8 cellular contexts compared by ENCODE assay signal in the genomic region with DNA sequence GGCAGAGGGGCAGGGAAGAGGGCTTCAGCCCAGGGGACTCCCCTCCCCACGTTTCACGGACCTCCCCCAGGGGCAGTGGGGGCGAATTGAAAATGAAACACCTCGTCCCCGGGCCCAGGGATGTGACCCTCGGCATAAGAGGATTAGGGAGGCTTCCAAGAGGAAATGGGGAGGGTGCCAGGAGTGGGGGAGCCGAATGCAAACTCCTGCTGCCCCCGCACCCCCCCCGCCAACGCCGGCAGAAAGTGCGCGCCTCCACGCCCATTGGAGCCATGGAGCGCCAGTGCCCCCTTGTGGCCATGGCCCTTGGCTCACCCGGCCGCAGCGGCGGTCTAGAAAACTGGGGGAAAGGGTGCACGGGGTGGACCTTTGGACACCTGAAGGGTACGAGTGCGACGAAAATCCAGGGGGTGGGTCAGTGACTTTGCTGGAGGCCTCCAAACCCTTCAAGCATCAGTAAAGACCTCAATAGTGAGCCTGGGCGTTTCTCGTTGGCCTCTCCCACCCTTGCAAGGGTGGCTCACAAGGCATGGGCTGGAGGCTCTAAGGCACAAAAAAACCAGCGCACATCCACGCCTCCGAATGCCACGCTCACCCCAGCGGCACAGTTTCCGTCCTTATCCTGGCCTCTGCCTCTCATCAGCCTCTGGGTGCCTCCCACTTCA.
DNase-seq lines count a peak whose midpoint lies in the region; TF ChIP-seq lines count a peak whose summit lies in the region.

No MANE protein-coding gene starts in this region.

- dilution Hi-C loops in mammary epithelial cell (cut with HindIII; ENCODE audit: low sequenced_read_pairs) = no loop called here

- CTCF ChIA-PET in mammary epithelial cell (lab: Charles Lee; ENCODE audit: low non-redundant PET) = no interaction called here

- H3K27ac ChIP-seq in VCaP = peak overlapping the region; percentile 18; the same call in 1 of the 2 replicates
- no peak overlapping the region for H3K27ac ChIP-seq in mammary epithelial cell (ENCODE audit: insufficient read depth, low read depth, low read length)

- H4K20me1 ChIP-seq in mammary epithelial cell (ENCODE audit: insufficient read depth, low read length) = no peaks in the 10 kb centered on the region

- peaks cover 6% of the 10 kb centered on the region for H3K4me1 ChIP-seq in mammary epithelial cell (ENCODE audit: insufficient read depth, low read length)

- DNase-seq in NCI-H748 (lab: John Stamatoyannopoulos, UW; ENCODE audit: unreplicated experiment) (peak; percentile 27), NCI-H748 treated with DMSO at 0.1 percent for 48 hours (lab: John Stamatoyannopoulos, UW) (no peak), HuH-7.5 (ENCODE audit: low spot score) (peak; percentile 41), mammary epithelial cell (peak; percentile 9), iris pigment epithelial cell (ENCODE audit: low read depth) (peak; percentile 8), SKM-1 treated with dmso at 0.1 percent for 144 hours (lab: John Stamatoyannopoulos, UW; ENCODE audit: unreplicated experiment) (no peak)
- DNase-seq in stimulated activated CD4-positive, alpha-beta T cell treated with anti-CD3 and anti-CD28 coated beads, Interleukin-15, amount 100 ng/mL, for 48 hours (ENCODE audit: low read depth in 2 of 2) = peak; percentile 4 to 45

- H3K79me2 ChIP-seq in mammary epithelial cell (ENCODE audit: insufficient read depth, low read length) = no peaks in the 10 kb centered on the region

- peak overlapping the region; percentile 66 for H3K4me2 ChIP-seq in mammary epithelial cell (ENCODE audit: insufficient read depth, low read depth, low read length)

- H3K36me3 ChIP-seq in mammary epithelial cell (ENCODE audit: insufficient read depth, low read length) = no peaks in the 10 kb centered on the region

- peak overlapping the region in 1 of 3 experiments; percentile 43 for H3K4me3 ChIP-seq in mammary epithelial cell (replicated peaks in 1 of 3; ENCODE audit: insufficient read depth in 1 of 3, low read depth in 2 of 3, low read length in 3 of 3)

- no TSS peak for BruUV-seq in mammary epithelial cell (replicated peaks; lab: Mats Ljungman, UMichigan)

- no peaks in the 10 kb centered on the region for H3K27me3 ChIP-seq in mammary epithelial cell (ENCODE audit: insufficient read depth, low read length)

- peak overlapping the region; percentile 84 for H2AFZ ChIP-seq in mammary epithelial cell (ENCODE audit: low read depth, low read length)

- intact Hi-C loops in mammary epithelial cell (cut with micrococcal nuclease) = loop anchor here (1.0 to 5.0 kb wide), 8 partner anchors 64 to 775 kb away; no protein-coding TSS in a partner anchor

- no peaks in the 10 kb centered on the region for H3K9me3 ChIP-seq in mammary epithelial cell (replicated peaks; ENCODE audit: insufficient read depth, low read length)

- H3K9ac ChIP-seq in mammary epithelial cell (ENCODE audit: insufficient read depth, low read length) = no peak overlapping the region

- in situ Hi-C loops in mammary epithelial cell (cut with MboI; ENCODE audit: low sequenced_read_pairs in 2 of 2) = loop anchor here in 1 of 2 donors (10.0 kb wide), 1 partner anchor 461 kb away; the partner anchor contains the start of gene EFNB1

- TF ChIP-seq CTCF in VCaP (conservative IDR thresholded peaks at IDR 0.05) = peak; percentile 92
- peak; percentile 45 to 82 for TF ChIP-seq CTCF in mammary epithelial cell (conservative IDR thresholded peaks at IDR 0.05 in 1 of 2, IDR thresholded peaks at IDR 0.05 in 1 of 2; ENCODE audit: extremely low read depth in 1 of 2, insufficient read depth in 1 of 2, low read depth in 1 of 2, low read length in 2 of 2)

- 21% methylated on average over 17 of the region's 31 CpGs for WGBS in mammary epithelial cell (ENCODE audit: low coverage, missing lambda C conversion rate)

Comparison
In these comparisons a context has a peak if more than half of its experiments do, and no peak if none do; other contexts are left out.
1. DNase-seq: peak in NCI-H748 (single experiment), HuH-7.5 (single experiment), mammary epithelial cell (single experiment), iris pigment epithelial cell (single experiment) and stimulated activated CD4-positive, alpha-beta T cell treated with anti-CD3 and anti-CD28 coated beads, Interleukin-15, amount 100 ng/mL, for 48 hours (2 of 2); none in NCI-H748 treated with DMSO at 0.1 percent for 48 hours (single experiment) and SKM-1 treated with dmso at 0.1 percent for 144 hours (single experiment).